In genomic region chr7:6156734-6157133, GRCh38 we compare ENCODE assay signal across 25 cellular contexts.
"Had no signal": no experiment of that assay in that cellular context is flagged by ENCODE, and none has a peak within 500 bp of the region (broad histone marks: within the 10 kb centered on the region; RNA-seq: fewer than 3 reads in every experiment).

No MANE protein-coding gene starts in this region.

- H3K4me3 Mint-ChIP-seq: effector memory CD8-positive, alpha-beta T cell; mesothelial cell of epicardium; natural killer cell treated with Interleukin-12 subunit alpha and Interleukin-12 subunit beta and Interleukin-15 and Interleukin-18, amount 100 ng/mL, for 72 hours; stimulated activated memory B cell treated with anti-CD40 and anti-IgM and Interleukin-4, amounts not matched to agents 10 μg/mL and 1 μg/mL and 100 μg/mL, for 72 hours; stimulated activated naive CD8-positive, alpha-beta T cell treated with anti-CD3 and anti-CD28 coated beads, Interleukin-15, Interleukin-2, amounts not matched to agents 100 ng/mL and 50 ng/mL, for 24 hours had no signal

- H3K9me3 ChIP-seq: gastrocnemius medialis, mucosa of descending colon, ovary, psoas muscle, spleen, suprapubic skin, transverse colon, upper lobe of right lung, uterus had no signal

- H3K27me3 ChIP-seq: gastrocnemius medialis, ovary, spleen, suprapubic skin, transverse colon, upper lobe of right lung, uterus had no signal

- H3K27ac ChIP-seq: epithelial cell of prostate, gastrocnemius medialis, ovary, psoas muscle, skin epidermis, spleen, suprapubic skin, transverse colon, upper lobe of right lung, uterus had no signal

- H3K27ac Mint-ChIP-seq: effector memory CD8-positive, alpha-beta T cell; mesothelial cell of epicardium; natural killer cell treated with Interleukin-12 subunit alpha and Interleukin-12 subunit beta and Interleukin-15 and Interleukin-18, amount 100 ng/mL, for 72 hours; stimulated activated memory B cell treated with anti-CD40 and anti-IgM and Interleukin-4, amounts not matched to agents 10 μg/mL and 1 μg/mL and 100 μg/mL, for 72 hours; stimulated activated naive CD8-positive, alpha-beta T cell treated with anti-CD3 and anti-CD28 coated beads, Interleukin-15, Interleukin-2, amounts not matched to agents 100 ng/mL and 50 ng/mL, for 24 hours had no signal

- DNase-seq: cortex of kidney; effector memory CD8-positive, alpha-beta T cell; foreskin fibroblast; gastrocnemius medialis; mesenchymal stem cell; mucosa of descending colon; naive B cell; nucleus accumbens; ovary; psoas muscle; right cardiac atrium; spleen; stimulated activated CD4-positive, alpha-beta T cell treated with anti-CD3 and anti-CD28 coated beads, Interleukin-4, amount 100 ng/mL, for 4 hours; transverse colon; upper lobe of right lung; uterus had no signal

- H3K4me1 Mint-ChIP-seq: naive B cell; stimulated activated memory B cell treated with anti-CD40 and anti-IgM and Interleukin-4, amounts not matched to agents 10 μg/mL and 1 μg/mL and 100 μg/mL, for 72 hours had no signal

- H3K27me3 Mint-ChIP-seq: effector memory CD8-positive, alpha-beta T cell; naive B cell; natural killer cell treated with Interleukin-12 subunit alpha and Interleukin-12 subunit beta and Interleukin-15 and Interleukin-18, amount 100 ng/mL, for 72 hours; stimulated activated memory B cell treated with anti-CD40 and anti-IgM and Interleukin-4, amounts not matched to agents 10 μg/mL and 1 μg/mL and 100 μg/mL, for 72 hours; stimulated activated naive CD8-positive, alpha-beta T cell treated with anti-CD3 and anti-CD28 coated beads, Interleukin-15, Interleukin-2, amounts not matched to agents 100 ng/mL and 50 ng/mL, for 24 hours had no signal

- ATAC-seq: effector memory CD8-positive, alpha-beta T cell; esophagus mucosa; gastrocnemius medialis; left lobe of liver; mucosa of descending colon; natural killer cell treated with Interleukin-12 subunit alpha and Interleukin-12 subunit beta and Interleukin-15 and Interleukin-18, amount 100 ng/mL, for 72 hours; psoas muscle; right cardiac atrium; stimulated activated memory B cell treated with anti-CD40 and anti-IgM and Interleukin-4, amounts not matched to agents 10 μg/mL and 1 μg/mL and 100 μg/mL, for 72 hours; upper lobe of right lung had no signal

- H3K9me3 Mint-ChIP-seq: effector memory CD8-positive, alpha-beta T cell; mesothelial cell of epicardium; naive B cell; natural killer cell treated with Interleukin-12 subunit alpha and Interleukin-12 subunit beta and Interleukin-15 and Interleukin-18, amount 100 ng/mL, for 72 hours; stimulated activated memory B cell treated with anti-CD40 and anti-IgM and Interleukin-4, amounts not matched to agents 10 μg/mL and 1 μg/mL and 100 μg/mL, for 72 hours; stimulated activated naive CD8-positive, alpha-beta T cell treated with anti-CD3 and anti-CD28 coated beads, Interleukin-15, Interleukin-2, amounts not matched to agents 100 ng/mL and 50 ng/mL, for 24 hours had no signal

- H3K4me1 ChIP-seq: psoas muscle, suprapubic skin, upper lobe of right lung, uterus had no signal

- H3K36me3 ChIP-seq: ovary, uterus had no signal

- H3K4me3 ChIP-seq: gastrocnemius medialis, mucosa of descending colon, ovary, psoas muscle, skin epidermis, spleen, suprapubic skin, transverse colon, upper lobe of right lung, uterus had no signal
